ENCODE assay signal across 17 cellular contexts in genomic region chr5:68148096-68148495, GRCh38.
DNase-seq lines count a peak whose midpoint lies in the region; ATAC-seq, FAIRE-seq and TF ChIP-seq lines count a peak whose summit lies in the region.
"Had no signal": no experiment of that assay in that cellular context is flagged by ENCODE, and none has a peak within 500 bp of the region (broad histone marks: within the 10 kb centered on the region; RNA-seq: fewer than 3 reads in every experiment).

No MANE protein-coding gene starts in this region.

- 72 to 80% (median 76%) methylated on average over 3 of the region's 3 CpGs for WGBS in ovary, 3 donors

- no peak overlapping the region for H3K27ac ChIP-seq in ovary
- H3K27ac ChIP-seq: prostate gland had no signal

- ATAC-seq in GM19395 (IDR thresholded peaks at IDR 0.05; ENCODE audit: unreplicated experiment) = peak; percentile 65
- peak; percentile 61 for ATAC-seq in HG02798 (IDR thresholded peaks at IDR 0.05; ENCODE audit: poor library complexity, unreplicated experiment)
- peak; percentile 35 for ATAC-seq in HG03565 (IDR thresholded peaks at IDR 0.05; ENCODE audit: unreplicated experiment)

- H3K4me3 ChIP-seq in ovary = no peak overlapping the region
- H3K4me3 ChIP-seq: prostate gland had no signal

- H3K36me3 ChIP-seq in ovary = no peaks in the 10 kb centered on the region
- H3K36me3 ChIP-seq: prostate gland had no signal

- no peak for TF ChIP-seq CTCF in ovary (IDR thresholded peaks at IDR 0.05)
- no peak for TF ChIP-seq CTCF in endothelial cell (IDR thresholded peaks at IDR 0.05; ENCODE audit: unreplicated experiment)

- no peaks in the 10 kb centered on the region for H3K9me3 Mint-ChIP-seq in endothelial cell (ENCODE audit: unreplicated experiment)

- peaks cover 1% of the 10 kb centered on the region for H3K27me3 Mint-ChIP-seq in endothelial cell (ENCODE audit: unreplicated experiment)
- H3K27me3 Mint-ChIP-seq: activated CD4-positive, alpha-beta memory T cell treated with anti-CD3 and anti-CD28 coated beads, Interleukin-2, amount 10 ng/mL, durations not matched to agents 7 days and 5 days had no signal

- TF ChIP-seq POLR2A in GM12892 (IDR thresholded peaks at IDR 0.05; ENCODE audit: low read depth, low read length) (no peak), ovary (IDR thresholded peaks at IDR 0.05) (no peak)

- H3K36me3 Mint-ChIP-seq in endothelial cell (ENCODE audit: low read depth, unreplicated experiment) = no peaks in the 10 kb centered on the region

- intact Hi-C loops in ovary (cut with DNase I) = no loop called here

- no peak for DNase-seq in GM12892 (ENCODE audit: insufficient read length)
- DNase-seq in ovary = no peak
- DNase-seq in endothelial cell (ENCODE audit: low spot score) = no peak
- DNase-seq in T1000 (lab: John Stamatoyannopoulos, UW) = no peak
- no peak for DNase-seq in activated CD4-positive, alpha-beta T cell treated with anti-CD3 and anti-CD28 coated beads, Interleukin-2, amount 50 U/mL, for 48 hours
- DNase-seq: activated CD4-positive, alpha-beta memory T cell treated with anti-CD3 and anti-CD28 coated beads, Interleukin-2, amount 10 ng/mL, durations not matched to agents 7 days and 5 days; activated naive CD4-positive, alpha-beta T cell treated with Interleukin-2 at 50 U/mL for 16 hours; H7; stimulated activated naive CD4-positive, alpha-beta T cell had no signal

- TF ChIP-seq EP300 in ovary (IDR thresholded peaks at IDR 0.05) = no peak

- peaks cover 3% of the 10 kb centered on the region for H3K4me1 ChIP-seq in ovary (ENCODE audit: insufficient read depth)
- H3K4me1 ChIP-seq: prostate gland had no signal

- H3K4me1 Mint-ChIP-seq in endothelial cell (ENCODE audit: unreplicated experiment) = no peaks in the 10 kb centered on the region
- H3K4me1 Mint-ChIP-seq: activated CD4-positive, alpha-beta memory T cell treated with anti-CD3 and anti-CD28 coated beads, Interleukin-2, amount 10 ng/mL, durations not matched to agents 7 days and 5 days had no signal

- H3K9me3 ChIP-seq in ovary = no peaks in the 10 kb centered on the region
- H3K9me3 ChIP-seq: prostate gland had no signal

- peak; percentile 77 for FAIRE-seq in GM12892 (lab: Jason Lieb, UNC)
- FAIRE-seq: bronchial epithelial cell, frontal cortex, islet of Langerhans, RCC 7860 had no signal

- H3K27ac Mint-ChIP-seq in endothelial cell (ENCODE audit: unreplicated experiment) = no peak overlapping the region
- H3K27ac Mint-ChIP-seq: activated CD4-positive, alpha-beta memory T cell treated with anti-CD3 and anti-CD28 coated beads, Interleukin-2, amount 10 ng/mL, durations not matched to agents 7 days and 5 days had no signal

- no peaks in the 10 kb centered on the region for H3K27me3 ChIP-seq in ovary

- H3K4me3 Mint-ChIP-seq in endothelial cell (ENCODE audit: unreplicated experiment) = no peak overlapping the region
- H3K4me3 Mint-ChIP-seq: activated CD4-positive, alpha-beta memory T cell treated with anti-CD3 and anti-CD28 coated beads, Interleukin-2, amount 10 ng/mL, durations not matched to agents 7 days and 5 days had no signal
